In the genomic region with DNA sequence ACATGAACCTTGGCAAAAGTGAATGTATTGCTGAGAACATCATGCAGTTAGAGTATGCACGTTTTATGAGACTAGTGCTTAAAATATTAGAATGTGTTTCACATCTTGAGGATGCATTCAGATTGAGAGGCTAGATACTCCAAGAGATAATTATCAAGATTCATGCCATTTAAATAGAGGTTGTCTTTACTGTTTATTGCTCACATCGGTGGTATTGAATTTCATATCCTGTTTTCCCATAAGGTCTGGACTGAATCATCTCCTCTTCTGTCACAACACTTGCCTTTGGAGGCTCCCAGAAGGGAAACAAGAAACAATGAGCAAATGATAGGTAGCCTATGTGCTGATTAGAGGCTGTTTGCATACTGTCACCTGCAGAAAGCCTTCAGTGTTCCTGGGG, we compare ENCODE assay signal across 11 cellular contexts.
DNase-seq lines count a peak whose midpoint lies in the region; ATAC-seq and TF ChIP-seq lines count a peak whose summit lies in the region.
"Had no signal": no experiment of that assay in that cellular context is flagged by ENCODE, and none has a peak within 500 bp of the region (broad histone marks: within the 10 kb centered on the region; RNA-seq: fewer than 3 reads in every experiment).

No MANE protein-coding gene starts in this region.

- no peaks in the 10 kb centered on the region for H4K20me1 ChIP-seq in GM23338 (replicated peaks; ENCODE audit: insufficient read depth)

- peaks cover 7% of the 10 kb centered on the region; the same call in 1 of the 3 replicates for H3K4me1 Mint-ChIP-seq in GM23338
- H3K4me1 Mint-ChIP-seq in WTC11 = no peaks in the 10 kb centered on the region
- no peaks in the 10 kb centered on the region for H3K4me1 Mint-ChIP-seq in activated naive CD4-positive, alpha-beta T cell treated with anti-CD3 and anti-CD28 coated beads, Interleukin-2, amount 10 ng/mL, durations not matched to agents 7 days and 5 days

- peak overlapping the region; percentile 2 for H2AFZ ChIP-seq in parathyroid adenoma
- H2AFZ ChIP-seq in GM23338 = no peak overlapping the region

- H3K9me3 Mint-ChIP-seq in GM23338 (no peaks in the 10 kb centered on the region), WTC11 (peaks cover 6% of the 10 kb centered on the region; the same call in 1 of the 2 replicates)
- H3K9me3 Mint-ChIP-seq in activated naive CD4-positive, alpha-beta T cell treated with anti-CD3 and anti-CD28 coated beads, Interleukin-2, amount 10 ng/mL, durations not matched to agents 7 days and 5 days = peaks cover 3% of the 10 kb centered on the region

- H3K4me3 Mint-ChIP-seq in GM23338 = no peak overlapping the region
- no peak overlapping the region for H3K4me3 Mint-ChIP-seq in WTC11
- no peak overlapping the region for H3K4me3 Mint-ChIP-seq in activated naive CD4-positive, alpha-beta T cell treated with anti-CD3 and anti-CD28 coated beads, Interleukin-2, amount 10 ng/mL, durations not matched to agents 7 days and 5 days
- H3K4me3 Mint-ChIP-seq: naive B cell had no signal

- H3K27me3 ChIP-seq in parathyroid adenoma (ENCODE audit: control insufficient read depth, insufficient read depth, low read length) (no peaks in the 10 kb centered on the region), GM23338 (ENCODE audit: insufficient read depth) (no peaks in the 10 kb centered on the region)

- H3K9me3 ChIP-seq in parathyroid adenoma (ENCODE audit: control insufficient read depth, low read length) = no peaks in the 10 kb centered on the region

- H3K9me2 ChIP-seq in GM23338 (ENCODE audit: insufficient read depth) = no peaks in the 10 kb centered on the region; the same call in 1 of the 2 replicates

- CTCF ChIA-PET in WTC11 (lab: Charles Lee) = no interaction called here
- CTCF ChIA-PET in activated naive CD4-positive, alpha-beta T cell treated with anti-CD3 and anti-CD28 coated beads, Interleukin-2, amount 10 ng/mL, durations not matched to agents 7 days and 5 days (lab: Charles Lee) = no interaction called here

- no peaks in the 10 kb centered on the region for H3K4me1 ChIP-seq in parathyroid adenoma
- no peaks in the 10 kb centered on the region for H3K4me1 ChIP-seq in GM23338 (ENCODE audit: insufficient read depth)

- H3K4me3 ChIP-seq in NB4 (ENCODE audit: low read depth, low read length) (no peak overlapping the region), parathyroid adenoma (ENCODE audit: low read depth, low read length) (no peak overlapping the region), GM23338 (no peak overlapping the region)

- POLR2A ChIA-PET in WTC11 (lab: Charles Lee) = no interaction called here

- DNase-seq in EL (peak; percentile 74), NB4 (ENCODE audit: low read depth) (peak; percentile 35), amniotic epithelial cell (ENCODE audit: low read depth) (peak; percentile 81), GM23338 (ENCODE audit: low spot score) (no peak), WTC11 (ENCODE audit: low spot score) (no peak)
- DNase-seq in activated naive CD4-positive, alpha-beta T cell treated with anti-CD3 and anti-CD28 coated beads, Interleukin-2, amount 10 ng/mL, durations not matched to agents 7 days and 5 days = no peak
- DNase-seq: naive B cell; NCI-H1694 treated with DMSO at 0.1 percent for 48 hours; stimulated activated CD4-positive, alpha-beta T cell treated with anti-CD3 and anti-CD28 coated beads, Interleukin-12 subunit alpha, Interleukin-12 subunit beta, amount 100 ng/mL, for 4 hours had no signal

- H3K27ac ChIP-seq in parathyroid adenoma (no peak overlapping the region), GM23338 (ENCODE audit: low read depth) (no peak overlapping the region)
- H3K27ac ChIP-seq: HL-60 had no signal

- no peaks in the 10 kb centered on the region for H3F3A ChIP-seq in GM23338 (replicated peaks; ENCODE audit: low read depth)

- H3K27me3 Mint-ChIP-seq in GM23338 (ENCODE audit: insufficient read depth, low read depth, poor library complexity) (peaks cover 3% of the 10 kb centered on the region), WTC11 (ENCODE audit: low read depth) (no peaks in the 10 kb centered on the region)
- H3K27me3 Mint-ChIP-seq in activated naive CD4-positive, alpha-beta T cell treated with anti-CD3 and anti-CD28 coated beads, Interleukin-2, amount 10 ng/mL, durations not matched to agents 7 days and 5 days = no peaks in the 10 kb centered on the region
- H3K27me3 Mint-ChIP-seq: naive B cell had no signal

- ATAC-seq in GM23338 = no peak
- no peak for ATAC-seq in WTC11

- H3K36me3 Mint-ChIP-seq in GM23338 (ENCODE audit: low read depth) = no peaks in the 10 kb centered on the region
- no peaks in the 10 kb centered on the region for H3K36me3 Mint-ChIP-seq in WTC11
- no peaks in the 10 kb centered on the region for H3K36me3 Mint-ChIP-seq in activated naive CD4-positive, alpha-beta T cell treated with anti-CD3 and anti-CD28 coated beads, Interleukin-2, amount 10 ng/mL, durations not matched to agents 7 days and 5 days
- H3K36me3 Mint-ChIP-seq: naive B cell had no signal

- H3K36me3 ChIP-seq in parathyroid adenoma (ENCODE audit: control insufficient read depth, insufficient read depth, low read length) (no peaks in the 10 kb centered on the region), GM23338 (ENCODE audit: insufficient read depth) (no peaks in the 10 kb centered on the region)

- H3K79me2 ChIP-seq in parathyroid adenoma = no peaks in the 10 kb centered on the region
- no peaks in the 10 kb centered on the region for H3K79me2 ChIP-seq in GM23338 (replicated peaks; ENCODE audit: insufficient read depth)

- H3K27ac Mint-ChIP-seq in GM23338 (no peak overlapping the region), WTC11 (no peak overlapping the region)
- no peak overlapping the region for H3K27ac Mint-ChIP-seq in activated naive CD4-positive, alpha-beta T cell treated with anti-CD3 and anti-CD28 coated beads, Interleukin-2, amount 10 ng/mL, durations not matched to agents 7 days and 5 days

- TF ChIP-seq CTCF in NB4 (IDR thresholded peaks at IDR 0.05; ENCODE audit: low read depth, low read length) (no peak), parathyroid adenoma (IDR thresholded peaks at IDR 0.05) (no peak), GM23338 (conservative IDR thresholded peaks at IDR 0.05; ENCODE audit: low read depth in 2 of 2) (no peak), WTC11 (IDR thresholded peaks at IDR 0.05) (no peak)

- no peak overlapping the region for H3K9ac ChIP-seq in parathyroid adenoma

- TF ChIP-seq POLR2A in NB4 (IDR thresholded peaks at IDR 0.05; ENCODE audit: extremely low read depth, insufficient read length) = no peak

- H3K4me2 ChIP-seq in parathyroid adenoma (ENCODE audit: low read length) (no peak overlapping the region), GM23338 (no peak overlapping the region)

TF ChIP-seq in GM23338, 12 proteins besides CTCF, POLR2A, EP300 and RAD21:
- TF ChIP-seq, protein P1, sequence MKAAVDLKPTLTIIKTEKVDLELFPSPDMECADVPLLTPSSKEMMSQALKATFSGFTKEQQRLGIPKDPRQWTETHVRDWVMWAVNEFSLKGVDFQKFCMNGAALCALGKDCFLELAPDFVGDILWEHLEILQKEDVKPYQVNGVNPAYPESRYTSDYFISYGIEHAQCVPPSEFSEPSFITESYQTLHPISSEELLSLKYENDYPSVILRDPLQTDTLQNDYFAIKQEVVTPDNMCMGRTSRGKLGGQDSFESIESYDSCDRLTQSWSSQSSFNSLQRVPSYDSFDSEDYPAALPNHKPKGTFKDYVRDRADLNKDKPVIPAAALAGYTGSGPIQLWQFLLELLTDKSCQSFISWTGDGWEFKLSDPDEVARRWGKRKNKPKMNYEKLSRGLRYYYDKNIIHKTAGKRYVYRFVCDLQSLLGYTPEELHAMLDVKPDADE (IDR thresholded peaks at IDR 0.05) = no peak
TF ChIP-seq in GM23338: peak in this region for 0.

TF ChIP-seq in WTC11, 78 proteins besides CTCF, POLR2A, EP300 and RAD21 (continues in another document):
- no peak for TF ChIP-seq ESRRA (CRISPR knock-in tag; IDR thresholded peaks at IDR 0.05; ENCODE audit: borderline replicate concordance)
- TF ChIP-seq ZNF416 (CRISPR knock-in tag; IDR thresholded peaks at IDR 0.05) = no peak
- no peak for TF ChIP-seq PREB (CRISPR knock-in tag; IDR thresholded peaks at IDR 0.05; ENCODE audit: borderline replicate concordance)
- no peak for TF ChIP-seq GRHL2 (CRISPR knock-in tag; IDR thresholded peaks at IDR 0.05; ENCODE audit: insufficient replicate concordance, severe bottlenecking)
- no peak for TF ChIP-seq E2F1 (CRISPR knock-in tag; IDR thresholded peaks at IDR 0.05)
- TF ChIP-seq NFATC4 (CRISPR knock-in tag; IDR thresholded peaks at IDR 0.05) = no peak

Comparison
In these comparisons a context has a peak if more than half of its experiments do, and no peak if none do; other contexts are left out.
1. DNase-seq: peak in EL (single experiment), NB4 (single experiment) and amniotic epithelial cell (single experiment); none in GM23338 (single experiment), WTC11 (single experiment) and activated naive CD4-positive, alpha-beta T cell treated with anti-CD3 and anti-CD28 coated beads, Interleukin-2, amount 10 ng/mL, durations not matched to agents 7 days and 5 days (single experiment).